In the genomic region with DNA sequence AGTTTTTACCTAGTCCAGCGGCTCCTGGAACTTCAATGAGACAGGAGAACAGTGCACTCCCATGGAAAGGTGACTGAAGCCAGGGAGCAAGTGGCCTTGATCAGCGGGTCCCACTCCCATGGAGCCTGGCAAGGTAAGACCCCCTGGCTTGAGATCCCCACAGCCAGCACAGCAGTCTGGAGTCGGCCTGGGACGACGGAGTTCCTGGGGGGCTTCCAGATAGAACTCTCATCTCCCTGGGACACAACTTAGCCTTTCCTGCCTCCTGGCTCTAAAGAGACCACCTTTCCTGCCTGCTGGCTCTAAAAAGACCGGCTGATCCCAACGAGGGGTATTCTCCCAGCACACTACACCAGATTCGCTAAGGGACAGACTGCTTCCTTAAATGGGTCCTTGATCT, we compare ENCODE assay signal across 34 cellular contexts.
"Had no signal": no experiment of that assay in that cellular context is flagged by ENCODE, and none has a peak within 500 bp of the region (broad histone marks: within the 10 kb centered on the region; RNA-seq: fewer than 3 reads in every experiment).

No MANE protein-coding gene starts in this region.

- H3K27me3 ChIP-seq: MG63 had no signal

- DNase-seq: Karpas-422, Kasumi-1, MG63, MM.1S, NCI-H1048, NCI-H1092, NCI-H1092 treated with DMSO at 0.1 percent for 48 hours, NCI-H1105, NCI-H1105 treated with DMSO at 0.1 percent for 48 hours, NCI-H1417, NCI-H1417 treated with DMSO at 0.1 percent for 48 hours, NCI-H1436, NCI-H1436 treated with DMSO at 0.1 percent for 48 hours, NCI-H146, NCI-H1694, NCI-H1694 treated with DMSO at 0.1 percent for 48 hours, NCI-H187, NCI-H187 treated with DMSO at 0.1 percent for 48 hours, NCI-H1930, NCI-H2029, NCI-H2029 treated with DMSO at 0.1 percent for 48 hours, NCI-H2081, NCI-H2081 treated with DMSO at 0.1 percent for 48 hours, NCI-H2107, NCI-H2171, NCI-H2171 treated with DMSO at 0.1 percent for 48 hours, NCI-H2227 treated with DMSO at 0.1 percent for 48 hours, NCI-H226, NCI-H345, NCI-H446, NCI-H446 treated with DMSO at 0.1 percent for 48 hours, NCI-H510A, NCI-H510A treated with DMSO at 0.1 percent for 48 hours, NCI-H524 had no signal

- H3K4me3 ChIP-seq: MG63 had no signal

- H3K36me3 ChIP-seq: MG63 had no signal
